In the genomic region with DNA sequence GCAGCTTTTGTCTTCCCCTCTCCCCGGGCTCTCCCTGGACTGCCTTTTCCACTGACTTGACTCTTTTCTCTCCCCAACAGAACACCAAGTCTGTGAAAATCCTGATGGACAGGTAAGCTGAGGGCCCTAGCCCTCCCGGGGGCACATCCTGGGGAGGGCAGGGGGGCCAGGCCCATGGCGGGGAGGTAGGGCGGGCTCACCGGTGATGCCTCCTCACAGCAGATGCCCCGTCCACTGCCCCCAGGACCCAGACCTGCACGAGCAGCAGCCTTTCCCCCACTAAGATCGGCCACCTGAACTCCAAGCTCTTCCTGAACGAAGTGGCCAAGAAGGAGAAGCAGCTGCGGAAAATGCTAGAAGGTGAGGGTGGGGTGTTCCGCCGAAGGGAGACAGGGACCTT, we compare ENCODE assay signal across 23 cellular contexts. TPM values are rescaled to one million over a fixed set of nuclear protein-coding genes. Genes with fewer than 3 reads are reported as not detected.
A peak's percentile ranks its signal among the peaks of the same experiment; 100 is the strongest.
DNase-seq lines count a peak whose midpoint lies in the region; ATAC-seq, FAIRE-seq and TF ChIP-seq lines count a peak whose summit lies in the region.
"Had no signal": no experiment of that assay in that cellular context is flagged by ENCODE, and none has a peak within 500 bp of the region (broad histone marks: within the 10 kb centered on the region; RNA-seq: fewer than 3 reads in every experiment).

No MANE protein-coding gene starts in this region.

- no peak overlapping the region for H3K4me2 ChIP-seq in HepG2 (ENCODE audit: low read depth, low read length)
- no peak overlapping the region for H3K4me2 ChIP-seq in osteoblast (ENCODE audit: insufficient read depth, low read length)

- H3K9ac ChIP-seq in HepG2 (ENCODE audit: insufficient read depth, low read depth, low read length): no peak overlapping the region

- H3K4me1 ChIP-seq in right lobe of liver: peaks cover 0 to 17% (median 2%) of the 10 kb centered on the region in 4 donors
- peaks cover 39% of the 10 kb centered on the region for H3K4me1 ChIP-seq in HepG2 (ENCODE audit: insufficient read depth, low read length)
- H3K4me1 ChIP-seq in osteoblast (ENCODE audit: insufficient read depth, low read length): peaks cover 8% of the 10 kb centered on the region
- peaks cover 86% of the 10 kb centered on the region for H3K4me1 ChIP-seq in upper lobe of right lung

- H3K4me1 Mint-ChIP-seq in activated T-cell treated with anti-CD3 and anti-CD28 coated beads, Interleukin-2, amount 50 U/mL, for 24 hours (ENCODE audit: low read depth): peaks cover 61% of the 10 kb centered on the region

- H3K4me3 ChIP-seq in right lobe of liver: no peak overlapping the region
- H3K4me3 ChIP-seq in HepG2 (replicated peaks in 1 of 3; ENCODE audit: insufficient read depth in 1 of 3, low read depth in 2 of 3, low read length in 3 of 3): no peak overlapping the region
- H3K4me3 ChIP-seq in osteoblast (ENCODE audit: insufficient read depth, low read length): no peak overlapping the region
- H3K4me3 ChIP-seq in upper lobe of right lung: no peak overlapping the region

- peak overlapping the region; percentile 66 for H3K27ac Mint-ChIP-seq in activated T-cell treated with anti-CD3 and anti-CD28 coated beads, Interleukin-2, amount 50 U/mL, for 24 hours

- H4K20me1 ChIP-seq in HepG2 (ENCODE audit: insufficient read depth, low read length): peaks cover 46% of the 10 kb centered on the region
- H4K20me1 ChIP-seq in osteoblast (ENCODE audit: insufficient read depth, low read length): peaks cover 65% of the 10 kb centered on the region

- H3K9me3 ChIP-seq in right lobe of liver (no peaks in the 10 kb centered on the region), HepG2 (ENCODE audit: low read length) (no peaks in the 10 kb centered on the region), osteoblast (ENCODE audit: low read depth, low read length) (no peaks in the 10 kb centered on the region), upper lobe of right lung (no peaks in the 10 kb centered on the region)
- H3K9me3 ChIP-seq: BE2C had no signal

- POLR2A ChIA-PET in HepG2 (lab: Yijun Ruan, JAX): interaction anchor here (4.0 kb wide), 1 partner anchor 10 kb away, joined by 23 read pairs; no protein-coding TSS in a partner anchor

- no peak for TF ChIP-seq POLR2A in right lobe of liver (IDR thresholded peaks at IDR 0.05)
- TF ChIP-seq POLR2A in HepG2 (IDR thresholded peaks at IDR 0.05; ENCODE audit: insufficient read depth in 1 of 2, low read depth in 2 of 2, low read length in 2 of 2): no peak

- CTCF ChIA-PET in HepG2 (lab: Yijun Ruan, JAX; ENCODE audit: low intra/inter-chr PET ratio, low total read pairs): no interaction called here

- in situ Hi-C loops in HepG2 (cut with HindIII; ENCODE audit: extremely low pct_ligation_motif_present, low pct_unique_long_range_greater_than_20kb): no loop called here

- intact Hi-C loops in right lobe of liver (cut with DNase I) (no loop called here), HepG2 (cut with micrococcal nuclease; ENCODE audit: unreplicated experiment) (no loop called here), upper lobe of right lung (cut with DNase I) (no loop called here), left colon (cut with DNase I, micrococcal nuclease) (no loop called here)

- no peaks in the 10 kb centered on the region for H3K9me3 Mint-ChIP-seq in activated T-cell treated with anti-CD3 and anti-CD28 coated beads, Interleukin-2, amount 50 U/mL, for 24 hours
- H3K9me3 Mint-ChIP-seq: CD4-positive, alpha-beta T cell had no signal

- H3K27ac ChIP-seq in right lobe of liver (no peak overlapping the region), HepG2 (ENCODE audit: extremely low read length, insufficient read depth, low read length) (no peak overlapping the region), osteoblast (ENCODE audit: low read depth, low read length) (no peak overlapping the region), upper lobe of right lung (peak overlapping the region; percentile 85)

- TF ChIP-seq CTCF in right lobe of liver (IDR thresholded peaks at IDR 0.05) (no peak), HepG2 (CRISPR knock-in tag; IDR thresholded peaks at IDR 0.05) (no peak), osteoblast (IDR thresholded peaks at IDR 0.05; ENCODE audit: extremely low read depth, low read depth, low read length) (no peak), upper lobe of right lung (IDR thresholded peaks at IDR 0.05) (no peak)

- H3K27me3 Mint-ChIP-seq in activated T-cell treated with anti-CD3 and anti-CD28 coated beads, Interleukin-2, amount 50 U/mL, for 24 hours: no peaks in the 10 kb centered on the region
- H3K27me3 Mint-ChIP-seq: CD4-positive, alpha-beta T cell had no signal

- BruUV-seq in HepG2 (replicated peaks; lab: Mats Ljungman, UMichigan): no TSS peak

- TF ChIP-seq EP300 in HepG2 (IDR thresholded peaks at IDR 0.05; ENCODE audit: low read depth in 2 of 2, low read length in 2 of 2): no peak
- TF ChIP-seq EP300 in HepG2 (CRISPR knock-in tag; IDR thresholded peaks at IDR 0.05; ENCODE audit: borderline replicate concordance): no peak

- no peak overlapping the region for H3K4me3 Mint-ChIP-seq in activated T-cell treated with anti-CD3 and anti-CD28 coated beads, Interleukin-2, amount 50 U/mL, for 24 hours
- H3K4me3 Mint-ChIP-seq: CD4-positive, alpha-beta T cell had no signal

- H3K36me3 Mint-ChIP-seq in activated T-cell treated with anti-CD3 and anti-CD28 coated beads, Interleukin-2, amount 50 U/mL, for 24 hours (ENCODE audit: low read depth): peaks cover 77% of the 10 kb centered on the region

- no peak for TF ChIP-seq RAD21 in HepG2 (CRISPR knock-in tag; IDR thresholded peaks at IDR 0.05)

- DNase-seq in activated T-cell treated with anti-CD3 and anti-CD28 coated beads, Interleukin-2, amount 50 U/mL, for 24 hours: no peak
- DNase-seq in activated T-cell treated with anti-CD3 and anti-CD28 coated beads for 4 hours: no peak
- DNase-seq in right lobe of liver: peak in 2 of 3 donors; percentile 16 to 37
- DNase-seq in HepG2 (ENCODE audit: low spot score): no peak
- peak; percentile 69 for DNase-seq in osteoblast (ENCODE audit: insufficient read length, low spot score, missing footprints)
- no peak for DNase-seq in upper lobe of right lung
- no peak for DNase-seq in left colon
- DNase-seq: 8988T; ACHN; BE2C; CD4-positive, alpha-beta T cell; Karpas-422; NCI-H1092 treated with DMSO at 0.1 percent for 48 hours; NCI-H1436; NCI-H187; NCI-H2081 treated with DMSO at 0.1 percent for 48 hours; NCI-H524; NCI-H748 treated with DMSO at 0.1 percent for 48 hours; PC-3; SHP77 had no signal

- H3K27me3 ChIP-seq in right lobe of liver (no peaks in the 10 kb centered on the region), HepG2 (ENCODE audit: control insufficient read depth in 1 of 2, insufficient read depth in 2 of 2, low read length in 2 of 2) (no peaks in the 10 kb centered on the region), osteoblast (ENCODE audit: insufficient read depth, low read length) (no peaks in the 10 kb centered on the region), upper lobe of right lung (no peaks in the 10 kb centered on the region)
- H3K27me3 ChIP-seq: BE2C had no signal

- H3K36me3 ChIP-seq in right lobe of liver (peaks cover 7 to 35% (median 15%) of the 10 kb centered on the region in 4 donors), HepG2 (replicated peaks in 1 of 2; ENCODE audit: control insufficient read depth in 1 of 2, insufficient read depth in 2 of 2, low read length in 2 of 2) (peaks cover 38 to 55% of the 10 kb centered on the region in 2 experiments), osteoblast (ENCODE audit: insufficient read depth, low read length) (peaks cover 70% of the 10 kb centered on the region), upper lobe of right lung (peaks cover 53% of the 10 kb centered on the region)

- no peak for FAIRE-seq in HepG2 (lab: Jason Lieb, UNC)
- FAIRE-seq: D721Med, H54 had no signal

- no peak overlapping the region for H2AFZ ChIP-seq in HepG2 (ENCODE audit: low read length)
- H2AFZ ChIP-seq in osteoblast (ENCODE audit: low read length): no peak overlapping the region

- WGBS in right lobe of liver (ENCODE audit: insufficient coverage, low coverage, low lambda C conversion rate, missing lambda C conversion rate): 84% methylated on average over 5 of the region's 12 CpGs
- 96% methylated on average over 12 of the region's 12 CpGs for WGBS in HepG2 (ENCODE audit: low lambda C conversion rate)

- ATAC-seq in right lobe of liver (no peak), HepG2 (no peak), upper lobe of right lung (no peak), left colon (no peak), HG02840 (IDR thresholded peaks at IDR 0.05; ENCODE audit: low FRiP score, unreplicated experiment) (no peak)
- ATAC-seq: PC-3 had no signal

- H3K79me2 ChIP-seq in HepG2 (ENCODE audit: insufficient read depth, low read length) (peaks cover 20% of the 10 kb centered on the region), osteoblast (ENCODE audit: insufficient read depth, low read length) (peaks cover 70% of the 10 kb centered on the region)

RNA-seq across cellular contexts. Expression of gene TRIM8, which starts 11.7 kb away (rescaled TPM):
- total RNA-seq in right lobe of liver: 10 to 100 TPM; 34.7 to 99.8 (median 41.2) TPM
- 38.9 and 39.8 TPM in 2 replicates for total RNA-seq in HepG2 (2016; rRNA removed; fragmentation: Illumina TruSeq; extraction: Trizol)
- 13.4 and 13.6 TPM in 2 replicates for total RNA-seq in HepG2 (2016; cell fraction: cytosol; rRNA removed; fragmentation: Illumina TruSeq; extraction: Trizol; ENCODE audit: low read depth)
- 33.2 and 39.7 TPM in 2 replicates for total RNA-seq in HepG2 (2016; cell fraction: insoluble cytoplasmic fraction; rRNA removed; fragmentation: Illumina TruSeq; extraction: Trizol)
- 49.9 and 53.6 TPM in 2 replicates for total RNA-seq in HepG2 (2016; cell fraction: membrane; rRNA removed; fragmentation: Illumina TruSeq; extraction: Trizol)
- total RNA-seq in HepG2 (2016; cell fraction: nucleus; rRNA removed; fragmentation: Illumina TruSeq; extraction: Trizol): 21.9 and 30.8 TPM in 2 replicates
- polyA plus RNA-seq in HepG2 (2011; rRNA removed): 66.5 and 84.1 TPM in 2 replicates
- polyA plus RNA-seq in HepG2 (2011; cell fraction: cytosol; rRNA removed): 62.9 and 70.1 TPM in 2 replicates
- 86.9 and 92.0 TPM in 2 replicates for polyA plus RNA-seq in HepG2 (2011; cell fraction: nucleus; rRNA removed)
- 98.0 and 117 TPM in 2 replicates for polyA plus RNA-seq in HepG2 (2012)
- polyA plus RNA-seq in HepG2 (2016; cell fraction: cytosol; fragmentation: Illumina TruSeq; extraction: Trizol; ENCODE audit: low read depth): 18.4 and 21.2 TPM in 2 replicates
- 51.6 and 70.7 TPM in 2 replicates for polyA plus RNA-seq in HepG2 (2016; cell fraction: insoluble cytoplasmic fraction; fragmentation: Illumina TruSeq; extraction: Trizol; ENCODE audit: low read depth)
- 57.9 and 63.0 TPM in 2 replicates for polyA plus RNA-seq in HepG2 (2016; cell fraction: membrane; fragmentation: Illumina TruSeq; extraction: Trizol; ENCODE audit: low read depth)
- 63.9 and 73.5 TPM in 2 replicates for polyA plus RNA-seq in HepG2 (2016; cell fraction: nucleus; fragmentation: Illumina TruSeq; extraction: Trizol; ENCODE audit: insufficient read depth, low read depth)
- 23.8 and 82.1 TPM in 2 replicates for polyA minus RNA-seq in HepG2 (2011; rRNA and poly(A)+ RNA removed; ENCODE audit: low replicate concordance)
- polyA minus RNA-seq in HepG2 (2011; cell fraction: cytosol; rRNA and poly(A)+ RNA removed): 41.1 and 48.2 TPM in 2 replicates
- 36.6 and 46.0 TPM in 2 replicates for polyA minus RNA-seq in HepG2 (2011; cell fraction: nucleus; rRNA and poly(A)+ RNA removed)
- total RNA-seq in osteoblast: 107 and 126 TPM in 2 replicates
- 146 TPM for total RNA-seq in upper lobe of right lung
- 10 to 100 TPM; 58.4 to 64.0 TPM for total RNA-seq in left colon

RNA-seq across cellular contexts. Expression of gene ARL3, which starts 58.2 kb away (rescaled TPM):
- total RNA-seq in right lobe of liver (1 to 10 TPM; 1.1 to 3.3 (median 2.3) TPM), HepG2 (2016; rRNA removed; fragmentation: Illumina TruSeq; extraction: Trizol) (6.6 and 10.0 TPM in 2 replicates), osteoblast (5.3 and 5.8 TPM in 2 replicates), upper lobe of right lung (7.5 TPM), left colon (1 to 10 TPM; 2.5 to 4.2 TPM)
- 2.5 and 2.7 TPM in 2 replicates for total RNA-seq in HepG2 (2016; cell fraction: cytosol; rRNA removed; fragmentation: Illumina TruSeq; extraction: Trizol; ENCODE audit: low read depth)
- 6.6 and 10.2 TPM in 2 replicates for total RNA-seq in HepG2 (2016; cell fraction: insoluble cytoplasmic fraction; rRNA removed; fragmentation: Illumina TruSeq; extraction: Trizol)
- 3.3 and 3.5 TPM in 2 replicates for total RNA-seq in HepG2 (2016; cell fraction: membrane; rRNA removed; fragmentation: Illumina TruSeq; extraction: Trizol)
- total RNA-seq in HepG2 (2016; cell fraction: nucleus; rRNA removed; fragmentation: Illumina TruSeq; extraction: Trizol): 2.8 and 3.0 TPM in 2 replicates
- polyA plus RNA-seq in HepG2 (2011; rRNA removed): 3.9 and 5.2 TPM in 2 replicates
- 2.9 and 3.4 TPM in 2 replicates for polyA plus RNA-seq in HepG2 (2011; cell fraction: cytosol; rRNA removed)
- polyA plus RNA-seq in HepG2 (2011; cell fraction: nucleus; rRNA removed): 1.2 and 1.4 TPM in 2 replicates
- polyA plus RNA-seq in HepG2 (2012): 5.8 TPM in 2 replicates
- 3.3 and 3.9 TPM in 2 replicates for polyA plus RNA-seq in HepG2 (2016; cell fraction: cytosol; fragmentation: Illumina TruSeq; extraction: Trizol; ENCODE audit: low read depth)
- polyA plus RNA-seq in HepG2 (2016; cell fraction: insoluble cytoplasmic fraction; fragmentation: Illumina TruSeq; extraction: Trizol; ENCODE audit: low read depth): 10.6 and 12.6 TPM in 2 replicates
- polyA plus RNA-seq in HepG2 (2016; cell fraction: membrane; fragmentation: Illumina TruSeq; extraction: Trizol; ENCODE audit: low read depth): 2.9 and 3.5 TPM in 2 replicates
- polyA plus RNA-seq in HepG2 (2016; cell fraction: nucleus; fragmentation: Illumina TruSeq; extraction: Trizol; ENCODE audit: insufficient read depth, low read depth): 4.1 and 5.5 TPM in 2 replicates
- polyA minus RNA-seq in HepG2 (2011; rRNA and poly(A)+ RNA removed; ENCODE audit: low replicate concordance): 0.94 and 3.1 TPM in 2 replicates
- 1.3 and 1.5 TPM in 2 replicates for polyA minus RNA-seq in HepG2 (2011; cell fraction: cytosol; rRNA and poly(A)+ RNA removed)
- polyA minus RNA-seq in HepG2 (2011; cell fraction: nucleus; rRNA and poly(A)+ RNA removed): 1.4 and 1.7 TPM in 2 replicates

RNA-seq across cellular contexts. Expression of gene SFXN2, which starts 58.4 kb away (rescaled TPM):
- total RNA-seq in right lobe of liver (10 to 100 TPM in 4 of 6 experiments, 1 to 10 TPM in 2; 7.1 to 29.7 (median 16.5) TPM), HepG2 (2016; rRNA removed; fragmentation: Illumina TruSeq; extraction: Trizol) (20.6 and 21.1 TPM in 2 replicates), osteoblast (2.9 and 3.6 TPM in 2 replicates), upper lobe of right lung (12.0 TPM), left colon (10 to 100 TPM; 11.7 to 15.0 TPM)
- total RNA-seq in HepG2 (2016; cell fraction: cytosol; rRNA removed; fragmentation: Illumina TruSeq; extraction: Trizol; ENCODE audit: low read depth): 3.3 and 5.4 TPM in 2 replicates
- total RNA-seq in HepG2 (2016; cell fraction: insoluble cytoplasmic fraction; rRNA removed; fragmentation: Illumina TruSeq; extraction: Trizol): 20.6 and 21.4 TPM in 2 replicates
- total RNA-seq in HepG2 (2016; cell fraction: membrane; rRNA removed; fragmentation: Illumina TruSeq; extraction: Trizol): 11.4 and 11.6 TPM in 2 replicates
- 28.0 and 31.8 TPM in 2 replicates for total RNA-seq in HepG2 (2016; cell fraction: nucleus; rRNA removed; fragmentation: Illumina TruSeq; extraction: Trizol)
- 12.8 and 13.2 TPM in 2 replicates for polyA plus RNA-seq in HepG2 (2011; rRNA removed)
- polyA plus RNA-seq in HepG2 (2011; cell fraction: cytosol; rRNA removed): 5.4 and 6.9 TPM in 2 replicates
- 22.9 and 27.4 TPM in 2 replicates for polyA plus RNA-seq in HepG2 (2011; cell fraction: nucleus; rRNA removed)
- 3.6 and 9.3 TPM in 2 replicates for polyA plus RNA-seq in HepG2 (2012)
- 3.8 and 4.0 TPM in 2 replicates for polyA plus RNA-seq in HepG2 (2016; cell fraction: cytosol; fragmentation: Illumina TruSeq; extraction: Trizol; ENCODE audit: low read depth)
- polyA plus RNA-seq in HepG2 (2016; cell fraction: insoluble cytoplasmic fraction; fragmentation: Illumina TruSeq; extraction: Trizol; ENCODE audit: low read depth): 19.3 and 19.8 TPM in 2 replicates
- polyA plus RNA-seq in HepG2 (2016; cell fraction: membrane; fragmentation: Illumina TruSeq; extraction: Trizol; ENCODE audit: low read depth): 7.4 and 7.7 TPM in 2 replicates
- polyA plus RNA-seq in HepG2 (2016; cell fraction: nucleus; fragmentation: Illumina TruSeq; extraction: Trizol; ENCODE audit: insufficient read depth, low read depth): 35.9 and 39.3 TPM in 2 replicates
- polyA minus RNA-seq in HepG2 (2011; rRNA and poly(A)+ RNA removed; ENCODE audit: low replicate concordance): 40.1 and 60.7 TPM in 2 replicates
- 4.2 and 4.6 TPM in 2 replicates for polyA minus RNA-seq in HepG2 (2011; cell fraction: cytosol; rRNA and poly(A)+ RNA removed)
- polyA minus RNA-seq in HepG2 (2011; cell fraction: nucleus; rRNA and poly(A)+ RNA removed): 22.6 and 30.6 TPM in 2 replicates

Comparison
In these comparisons a context has a peak if more than half of its experiments do, and no peak if none do; other contexts are left out.
1. DNase-seq: peak in right lobe of liver (2 of 3) and osteoblast (single experiment); none in activated T-cell treated with anti-CD3 and anti-CD28 coated beads, Interleukin-2, amount 50 U/mL, for 24 hours (single experiment), activated T-cell treated with anti-CD3 and anti-CD28 coated beads for 4 hours (single experiment), HepG2 (single experiment), upper lobe of right lung (single experiment) and left colon (0 of 2).